ENCODE assay signal across 1 cellular context in genomic region chr11:134276396-134277175, GRCh38.
A peak's percentile ranks its signal among the peaks of the same experiment; 100 is the strongest.
TF ChIP-seq lines count a peak whose summit lies in the region.

No MANE protein-coding gene starts in this region.

TF ChIP-seq in HepG2, 621 proteins besides CTCF, POLR2A, EP300 and RAD21:
- TF ChIP-seq MAFG (CRISPR knock-in tag; IDR thresholded peaks at IDR 0.05): no peak
- no peak for TF ChIP-seq E2F2 (CRISPR knock-in tag; IDR thresholded peaks at IDR 0.05; ENCODE audit: borderline replicate concordance)
- TF ChIP-seq HOMEZ (CRISPR knock-in tag; IDR thresholded peaks at IDR 0.05; ENCODE audit: low read depth): no peak
- TF ChIP-seq ZNF142 (CRISPR knock-in tag; IDR thresholded peaks at IDR 0.05): no peak
- TF ChIP-seq ZNF180 (CRISPR knock-in tag; IDR thresholded peaks at IDR 0.05; ENCODE audit: borderline replicate concordance, low read depth): no peak
- peak; percentile 16 for TF ChIP-seq ZNF800 (CRISPR knock-in tag; IDR thresholded peaks at IDR 0.05)
- no peak for TF ChIP-seq ZBTB20 (CRISPR knock-in tag; IDR thresholded peaks at IDR 0.05; ENCODE audit: borderline replicate concordance, low read depth)
- TF ChIP-seq ZNF652 (CRISPR knock-in tag; IDR thresholded peaks at IDR 0.05; ENCODE audit: borderline replicate concordance, low read depth): no peak
- no peak for TF ChIP-seq MIXL1 (CRISPR knock-in tag; IDR thresholded peaks at IDR 0.05)
- peak; percentile 36; the same call in 1 of the 2 replicates for TF ChIP-seq EZH2 (conservative IDR thresholded peaks at IDR 0.05; ENCODE audit: low read depth, low read length)
- TF ChIP-seq NCOA1 (CRISPR knock-in tag; IDR thresholded peaks at IDR 0.05): no peak
- no peak for TF ChIP-seq ZNF777 (CRISPR knock-in tag; IDR thresholded peaks at IDR 0.05)
- TF ChIP-seq RFX5 (IDR thresholded peaks at IDR 0.05; ENCODE audit: low read depth, low read length): no peak
- TF ChIP-seq ZNF430 (CRISPR knock-in tag; IDR thresholded peaks at IDR 0.05): no peak
